ENCODE assay signal across 9 cellular contexts in genomic region chr1:151693057-151693651, GRCh38. TPM values are rescaled to one million over a fixed set of nuclear protein-coding genes. Genes with fewer than 3 reads are reported as not detected.
DNase-seq lines count a peak whose midpoint lies in the region; ATAC-seq and TF ChIP-seq lines count a peak whose summit lies in the region.
"Had no signal": no experiment of that assay in that cellular context is flagged by ENCODE, and none has a peak within 500 bp of the region (broad histone marks: within the 10 kb centered on the region; RNA-seq: fewer than 3 reads in every experiment).

No MANE protein-coding gene starts in this region.

- no peak overlapping the region for H3K4me3 ChIP-seq in mesenchymal stem cell (ENCODE audit: insufficient read depth in 1 of 2, low read depth in 1 of 2, low read length in 2 of 2)

- no peak overlapping the region for H2AK5ac ChIP-seq in mesenchymal stem cell (ENCODE audit: low read length, severe bottlenecking)

- no peak overlapping the region for H2AFZ ChIP-seq in mesenchymal stem cell (ENCODE audit: low read depth, low read length)

- H3K9me3 ChIP-seq in mesenchymal stem cell (ENCODE audit: control insufficient read depth, low read length), result no peaks in the 10 kb centered on the region

- H3K36me3 Mint-ChIP-seq in MCF 10A (ENCODE audit: insufficient read depth, unreplicated experiment), result peaks cover 63% of the 10 kb centered on the region

- no TSS peak for BruUV-seq in MCF 10A (replicated peaks; lab: Mats Ljungman, UMichigan)

- H3K27ac Mint-ChIP-seq in MCF 10A (ENCODE audit: low read depth, unreplicated experiment), result peak overlapping the region; percentile 43

- H3K9me3 Mint-ChIP-seq in MCF 10A (ENCODE audit: unreplicated experiment), result no peaks in the 10 kb centered on the region

- no peaks in the 10 kb centered on the region for H3K4me1 Mint-ChIP-seq in MCF 10A (ENCODE audit: insufficient read depth, unreplicated experiment)

- no peak overlapping the region for H3K9ac ChIP-seq in mesenchymal stem cell (ENCODE audit: low read length)

- no peak overlapping the region for H3K4ac ChIP-seq in mesenchymal stem cell (ENCODE audit: low read depth in 1 of 2, low read length in 2 of 2)

- TF ChIP-seq CTCF in MCF 10A (IDR thresholded peaks at IDR 0.05; ENCODE audit: unreplicated experiment), result peak; percentile 74

- peaks cover 17 to 58% of the 10 kb centered on the region in 2 experiments for H3K36me3 ChIP-seq in mesenchymal stem cell (ENCODE audit: control insufficient read depth in 1 of 2, insufficient read depth in 2 of 2, low read depth in 1 of 2, low read length in 2 of 2)

- ATAC-seq in GM19351 (IDR thresholded peaks at IDR 0.05; ENCODE audit: unreplicated experiment), result no peak

- H4K8ac ChIP-seq in mesenchymal stem cell (ENCODE audit: low read length), result no peak overlapping the region

- no peak overlapping the region for H3K14ac ChIP-seq in mesenchymal stem cell (ENCODE audit: low read length in 2 of 2)

- H3K4me3 Mint-ChIP-seq in MCF 10A (ENCODE audit: unreplicated experiment), result no peak overlapping the region

- 70% methylated on average over 4 of the region's 4 CpGs for WGBS in mesenchymal stem cell

- POLR2A ChIA-PET in MCF 10A (lab: Yijun Ruan, JAX), result interaction anchor here (0.7 to 1.7 kb wide), 4 partner anchors 42 to 294 kb away, joined by 3 to 5 read pairs (median 4); partner anchors contain the start of genes PSMB4 and SNX27

- H2BK5ac ChIP-seq in mesenchymal stem cell (ENCODE audit: low read depth, low read length, poor library complexity, severe bottlenecking), result no peak overlapping the region

- no peak overlapping the region for H3K23ac ChIP-seq in mesenchymal stem cell (ENCODE audit: low read length in 2 of 2)

- H2BK12ac ChIP-seq in mesenchymal stem cell (ENCODE audit: low read length in 2 of 2), result no peak overlapping the region

- no peak overlapping the region for H2BK15ac ChIP-seq in mesenchymal stem cell (ENCODE audit: low read depth, poor library complexity, severe bottlenecking)

- H4K91ac ChIP-seq in mesenchymal stem cell (ENCODE audit: low read length), result no peak overlapping the region

- no peak overlapping the region for H2BK120ac ChIP-seq in mesenchymal stem cell (ENCODE audit: low read depth, low read length)

- H3K79me1 ChIP-seq in mesenchymal stem cell (replicated peaks; ENCODE audit: low read length, poor library complexity, severe bottlenecking), result peaks cover 5% of the 10 kb centered on the region

- no peaks in the 10 kb centered on the region for H3K4me1 ChIP-seq in mesenchymal stem cell (ENCODE audit: control insufficient read depth, insufficient read depth, low read depth, low read length)

- no peak overlapping the region for H3K27ac ChIP-seq in mesenchymal stem cell (ENCODE audit: low read length, poor library complexity, severe bottlenecking)

- peak; percentile 46 to 56 for DNase-seq in NCI-H2081 (lab: John Stamatoyannopoulos, UW)
- DNase-seq in NCI-H2081 treated with DMSO at 0.1 percent for 48 hours (lab: John Stamatoyannopoulos, UW), result no peak
- peak; percentile 61 for DNase-seq in NCI-H2171 treated with DMSO at 0.1 percent for 48 hours (lab: John Stamatoyannopoulos, UW)
- DNase-seq in MCF 10A (ENCODE audit: unreplicated experiment), result peak; percentile 60
- peak; percentile 55 for DNase-seq in mesenchymal stem cell
- DNase-seq in islet precursor cell, result no peak
- no peak for DNase-seq in putamen (ENCODE audit: low spot score)

- no peaks in the 10 kb centered on the region for H3K27me3 Mint-ChIP-seq in MCF 10A (ENCODE audit: insufficient read depth, unreplicated experiment)

- CTCF ChIA-PET in MCF 10A (lab: Yijun Ruan, JAX), result interaction anchor here (0.5 to 3.1 kb wide), 29 partner anchors 9 to 653 kb away, joined by 3 to 37 read pairs (median 4); no protein-coding TSS in a partner anchor

- no peaks in the 10 kb centered on the region for H3K27me3 ChIP-seq in mesenchymal stem cell (ENCODE audit: control insufficient read depth in 1 of 2, insufficient read depth in 1 of 2, low read length in 2 of 2)

- no peak overlapping the region for H3K4me2 ChIP-seq in mesenchymal stem cell (ENCODE audit: low read length, poor library complexity, severe bottlenecking)

- H3K18ac ChIP-seq in mesenchymal stem cell (ENCODE audit: low read depth in 1 of 2, low read length in 2 of 2), result no peak overlapping the region

- intact Hi-C loops in MCF 10A (cut with micrococcal nuclease), result loop anchor here (1.0 to 2.0 kb wide), 4 partner anchors 42 to 159 kb away; no protein-coding TSS in a partner anchor

RNA-seq across cellular contexts. Expression of gene CELF3, which starts 23.4 kb away (rescaled TPM):
- total RNA-seq in MCF 10A (2022), result not detected in 2 replicates
- polyA plus RNA-seq in mesenchymal stem cell (2013, experiment 1 of 2), result not detected
- not detected for polyA plus RNA-seq in mesenchymal stem cell (2013, experiment 2 of 2)
- total RNA-seq: activated CD8-positive, alpha-beta memory T cell treated with anti-CD3 and anti-CD28 coated beads for 36 hours had no signal

RNA-seq across cellular contexts. Expression of gene RIIAD1, which starts 28.2 kb away (rescaled TPM):
- total RNA-seq in MCF 10A (2022), result not detected in 2 replicates
- 0.37 TPM for polyA plus RNA-seq in mesenchymal stem cell (2013, experiment 1 of 2)
- polyA plus RNA-seq in mesenchymal stem cell (2013, experiment 2 of 2), result not detected
- total RNA-seq: activated CD8-positive, alpha-beta memory T cell treated with anti-CD3 and anti-CD28 coated beads for 36 hours had no signal

Comparison
In these comparisons a context has a peak if more than half of its experiments do, and no peak if none do; other contexts are left out.
1. DNase-seq: peak in NCI-H2081 (2 of 2), NCI-H2171 treated with DMSO at 0.1 percent for 48 hours (single experiment), MCF 10A (single experiment) and mesenchymal stem cell (single experiment); none in NCI-H2081 treated with DMSO at 0.1 percent for 48 hours (single experiment), islet precursor cell (single experiment) and putamen (single experiment).